ENCODE assay signal across 2 cellular contexts in the genomic region with DNA sequence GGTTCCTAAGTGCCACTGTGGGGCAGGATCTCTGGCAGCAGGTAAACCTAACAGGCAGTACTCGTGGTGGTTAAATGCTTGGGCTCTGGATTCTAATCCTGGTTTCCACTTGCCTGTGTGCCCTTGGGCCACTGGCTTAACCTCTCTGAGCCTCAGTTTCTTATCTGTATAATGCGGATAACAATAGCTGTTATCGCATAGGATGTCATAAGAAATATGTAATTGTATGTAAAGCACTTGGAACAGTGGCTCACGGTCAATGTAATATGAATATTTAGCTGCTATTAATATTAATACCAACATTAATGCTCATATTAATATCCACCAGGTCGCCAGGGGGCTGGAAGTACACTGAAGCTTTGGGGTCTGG.
TF ChIP-seq lines count a peak whose summit lies in the region.

No MANE protein-coding gene starts in this region.

TF ChIP-seq in HEK293, 187 proteins besides CTCF, POLR2A, EP300 and RAD21:
- TF ChIP-seq, protein P1, sequence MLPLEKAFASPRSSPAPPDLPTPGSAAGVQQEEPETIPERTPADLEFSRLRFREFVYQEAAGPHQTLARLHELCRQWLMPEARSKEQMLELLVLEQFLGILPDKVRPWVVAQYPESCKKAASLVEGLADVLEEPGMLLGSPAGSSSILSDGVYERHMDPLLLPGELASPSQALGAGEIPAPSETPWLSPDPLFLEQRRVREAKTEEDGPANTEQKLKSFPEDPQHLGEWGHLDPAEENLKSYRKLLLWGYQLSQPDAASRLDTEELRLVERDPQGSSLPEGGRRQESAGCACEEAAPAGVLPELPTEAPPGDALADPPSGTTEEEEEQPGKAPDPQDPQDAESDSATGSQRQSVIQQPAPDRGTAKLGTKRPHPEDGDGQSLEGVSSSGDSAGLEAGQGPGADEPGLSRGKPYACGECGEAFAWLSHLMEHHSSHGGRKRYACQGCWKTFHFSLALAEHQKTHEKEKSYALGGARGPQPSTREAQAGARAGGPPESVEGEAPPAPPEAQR (tag by site-specific recombination; IDR thresholded peaks at IDR 0.05): no peak
- TF ChIP-seq ZIC2 (tag by site-specific recombination; IDR thresholded peaks at IDR 0.05): no peak
- TF ChIP-seq ZNF768 (tag by site-specific recombination; IDR thresholded peaks at IDR 0.05): peak; percentile 93
- TF ChIP-seq, protein P2, sequence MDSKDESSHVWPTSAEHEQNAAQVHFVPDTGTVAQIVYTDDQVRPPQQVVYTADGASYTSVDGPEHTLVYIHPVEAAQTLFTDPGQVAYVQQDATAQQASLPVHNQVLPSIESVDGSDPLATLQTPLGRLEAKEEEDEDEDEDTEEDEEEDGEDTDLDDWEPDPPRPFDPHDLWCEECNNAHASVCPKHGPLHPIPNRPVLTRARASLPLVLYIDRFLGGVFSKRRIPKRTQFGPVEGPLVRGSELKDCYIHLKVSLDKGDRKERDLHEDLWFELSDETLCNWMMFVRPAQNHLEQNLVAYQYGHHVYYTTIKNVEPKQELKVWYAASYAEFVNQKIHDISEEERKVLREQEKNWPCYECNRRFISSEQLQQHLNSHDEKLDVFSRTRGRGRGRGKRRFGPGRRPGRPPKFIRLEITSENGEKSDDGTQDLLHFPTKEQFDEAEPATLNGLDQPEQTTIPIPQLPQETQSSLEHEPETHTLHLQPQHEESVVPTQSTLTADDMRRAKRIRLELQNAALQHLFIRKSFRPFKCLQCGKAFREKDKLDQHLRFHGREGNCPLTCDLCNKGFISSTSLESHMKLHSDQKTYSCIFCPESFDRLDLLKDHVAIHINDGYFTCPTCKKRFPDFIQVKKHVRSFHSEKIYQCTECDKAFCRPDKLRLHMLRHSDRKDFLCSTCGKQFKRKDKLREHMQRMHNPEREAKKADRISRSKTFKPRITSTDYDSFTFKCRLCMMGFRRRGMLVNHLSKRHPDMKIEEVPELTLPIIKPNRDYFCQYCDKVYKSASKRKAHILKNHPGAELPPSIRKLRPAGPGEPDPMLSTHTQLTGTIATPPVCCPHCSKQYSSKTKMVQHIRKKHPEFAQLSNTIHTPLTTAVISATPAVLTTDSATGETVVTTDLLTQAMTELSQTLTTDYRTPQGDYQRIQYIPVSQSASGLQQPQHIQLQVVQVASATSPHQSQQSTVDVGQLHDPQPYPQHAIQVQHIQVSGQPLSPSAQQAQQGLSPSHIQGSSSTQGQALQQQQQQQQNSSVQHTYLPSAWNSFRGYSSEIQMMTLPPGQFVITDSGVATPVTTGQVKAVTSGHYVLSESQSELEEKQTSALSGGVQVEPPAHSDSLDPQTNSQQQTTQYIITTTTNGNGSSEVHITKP (tag by site-specific recombination; IDR thresholded peaks at IDR 0.05): no peak
- TF ChIP-seq ZNF16 (tag by site-specific recombination; IDR thresholded peaks at IDR 0.05; ENCODE audit: low read depth): 0 out of 2 replicates have a peak, but pooled peaks have one; percentile 2
- TF ChIP-seq ZNF776 (tag by site-specific recombination; IDR thresholded peaks at IDR 0.05; ENCODE audit: borderline replicate concordance): no peak

TF ChIP-seq in K562, 482 proteins besides CTCF, POLR2A, EP300 and RAD21 (continued from another document):
- TF ChIP-seq KDM1A (IDR thresholded peaks at IDR 0.05) (peak in 1 of 2 experiments; percentile 26; a peak in 1 of 4 replicates), RBM25 (IDR thresholded peaks at IDR 0.05; ENCODE audit: low read depth, low read length, severe bottlenecking) (peak; percentile 72), DACH1 (IDR thresholded peaks at IDR 0.05; ENCODE audit: partially characterized antibody) (peak; percentile 71), ADNP (tag; IDR thresholded peaks at IDR 0.05) (peak; percentile 78), BCOR (IDR thresholded peaks at IDR 0.05) (peak; percentile 73), RBM15 (IDR thresholded peaks at IDR 0.05; ENCODE audit: insufficient read depth, low read length) (no peak)
- TF ChIP-seq, protein P3, sequence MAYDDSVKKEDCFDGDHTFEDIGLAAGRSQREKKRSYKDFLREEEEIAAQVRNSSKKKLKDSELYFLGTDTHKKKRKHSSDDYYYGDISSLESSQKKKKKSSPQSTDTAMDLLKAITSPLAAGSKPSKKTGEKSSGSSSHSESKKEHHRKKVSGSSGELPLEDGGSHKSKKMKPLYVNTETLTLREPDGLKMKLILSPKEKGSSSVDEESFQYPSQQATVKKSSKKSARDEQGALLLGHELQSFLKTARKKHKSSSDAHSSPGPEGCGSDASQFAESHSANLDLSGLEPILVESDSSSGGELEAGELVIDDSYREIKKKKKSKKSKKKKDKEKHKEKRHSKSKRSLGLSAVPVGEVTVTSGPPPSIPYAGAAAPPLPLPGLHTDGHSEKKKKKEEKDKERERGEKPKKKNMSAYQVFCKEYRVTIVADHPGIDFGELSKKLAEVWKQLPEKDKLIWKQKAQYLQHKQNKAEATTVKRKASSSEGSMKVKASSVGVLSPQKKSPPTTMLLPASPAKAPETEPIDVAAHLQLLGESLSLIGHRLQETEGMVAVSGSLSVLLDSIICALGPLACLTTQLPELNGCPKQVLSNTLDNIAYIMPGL (CRISPR knock-in tag; IDR thresholded peaks at IDR 0.05): no peak
